Comparison of ENCODE assay signal across 5 cellular contexts in the genomic region with DNA sequence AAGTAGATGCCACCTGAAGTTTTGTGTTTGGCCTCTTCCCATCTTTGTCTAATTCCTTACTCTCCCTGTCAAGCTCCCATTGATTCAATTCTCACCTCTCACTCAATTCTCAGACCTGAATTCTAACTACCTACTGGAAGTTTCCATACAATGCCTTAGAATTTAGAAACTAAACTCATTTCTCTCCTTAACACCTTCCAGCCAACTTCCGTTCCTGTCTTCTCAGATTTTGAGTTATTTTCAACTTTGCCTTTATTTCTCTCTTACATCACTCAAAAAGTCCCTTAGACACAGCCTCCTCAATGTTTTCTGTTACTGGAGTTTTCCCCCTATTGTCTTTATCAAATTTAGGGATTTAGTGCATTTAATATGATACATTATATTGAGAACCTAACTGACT.
DNase-seq lines count a peak whose midpoint lies in the region; ATAC-seq, FAIRE-seq and TF ChIP-seq lines count a peak whose summit lies in the region.
"Not testable (repeated sequence)": the region's sequence is repeated elsewhere in the genome, so short reads cannot be mapped to it uniquely, and the experiment has no call there.

No MANE protein-coding gene starts in this region.

- not testable (repeated sequence) for DNase-seq in kidney

- not testable (repeated sequence) for H3K36me3 ChIP-seq in kidney (ENCODE audit: control insufficient read depth in 1 of 2, insufficient read depth in 2 of 2, low read length in 2 of 2)

- not testable (repeated sequence) for TF ChIP-seq CTCF in kidney (IDR thresholded peaks at IDR 0.05; ENCODE audit: borderline replicate concordance, extremely low read depth, insufficient read depth)

- not testable (repeated sequence) for H3K4me3 ChIP-seq in kidney (ENCODE audit: low read length in 2 of 2)

- peak; percentile 57 for FAIRE-seq in colon (lab: Jason Lieb, UNC)
- FAIRE-seq in endometrium (lab: Jason Lieb, UNC), result peak; percentile 4
- peak; percentile 19 for FAIRE-seq in kidney (lab: Jason Lieb, UNC)

- not testable (repeated sequence) for H3K9ac ChIP-seq in kidney (ENCODE audit: low read length in 2 of 2)

- H3K27ac ChIP-seq in kidney (ENCODE audit: low read depth in 2 of 2, low read length in 2 of 2), result not testable (repeated sequence)

- intact Hi-C loops in kidney (cut with DNase I), result not testable (repeated sequence)

- ATAC-seq in GM18867 (IDR thresholded peaks at IDR 0.05; ENCODE audit: unreplicated experiment), result peak; percentile 74
- peak; percentile 65 for ATAC-seq in GM18870 (IDR thresholded peaks at IDR 0.05; ENCODE audit: unreplicated experiment)

- not testable (repeated sequence) for H3K9me3 ChIP-seq in kidney (ENCODE audit: control insufficient read depth in 1 of 2, low read length in 2 of 2)

- not testable (repeated sequence) for H3K4me1 ChIP-seq in kidney (ENCODE audit: control insufficient read depth in 1 of 2, insufficient read depth in 1 of 2, low read depth in 1 of 2, low read length in 2 of 2)
